ENCODE assay signal across 1 cellular context in the genomic region with DNA sequence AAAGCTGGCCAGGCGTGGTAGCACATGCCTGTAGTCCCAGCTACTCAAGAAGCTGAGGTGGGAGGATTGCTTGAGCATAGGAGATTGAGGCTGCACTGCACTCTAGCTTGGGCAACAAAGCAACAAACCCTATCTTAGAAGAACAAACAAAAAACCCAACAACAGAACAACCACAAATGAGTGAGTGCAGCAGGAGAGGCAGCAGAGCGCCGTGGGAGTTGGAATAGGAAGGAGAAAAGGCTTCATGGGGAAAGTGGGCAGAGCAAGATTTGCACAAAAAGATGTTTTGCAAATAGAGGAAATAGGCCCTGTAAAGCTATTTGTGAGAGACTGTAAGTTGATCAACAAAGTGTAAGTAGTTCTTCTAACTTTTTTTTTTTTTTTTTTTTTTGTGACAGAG.
TF ChIP-seq lines count a peak whose summit lies in the region.

No MANE protein-coding gene starts in this region.

TF ChIP-seq in HepG2, 621 proteins besides CTCF, POLR2A, EP300 and RAD21:
- TF ChIP-seq ZBTB38 (CRISPR knock-in tag; IDR thresholded peaks at IDR 0.05): no peak
- no peak for TF ChIP-seq TBX3 (IDR thresholded peaks at IDR 0.05; ENCODE audit: borderline replicate concordance)
- TF ChIP-seq ZNF547 (CRISPR knock-in tag; IDR thresholded peaks at IDR 0.05): no peak
- TF ChIP-seq NFATC3 (CRISPR knock-in tag; IDR thresholded peaks at IDR 0.05): no peak
- TF ChIP-seq, protein P1, sequence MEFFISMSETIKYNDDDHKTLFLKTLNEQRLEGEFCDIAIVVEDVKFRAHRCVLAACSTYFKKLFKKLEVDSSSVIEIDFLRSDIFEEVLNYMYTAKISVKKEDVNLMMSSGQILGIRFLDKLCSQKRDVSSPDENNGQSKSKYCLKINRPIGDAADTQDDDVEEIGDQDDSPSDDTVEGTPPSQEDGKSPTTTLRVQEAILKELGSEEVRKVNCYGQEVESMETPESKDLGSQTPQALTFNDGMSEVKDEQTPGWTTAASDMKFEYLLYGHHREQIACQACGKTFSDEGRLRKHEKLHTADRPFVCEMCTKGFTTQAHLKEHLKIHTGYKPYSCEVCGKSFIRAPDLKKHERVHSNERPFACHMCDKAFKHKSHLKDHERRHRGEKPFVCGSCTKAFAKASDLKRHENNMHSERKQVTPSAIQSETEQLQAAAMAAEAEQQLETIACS (CRISPR knock-in tag; IDR thresholded peaks at IDR 0.05): no peak
- TF ChIP-seq SRSF9 (IDR thresholded peaks at IDR 0.05; ENCODE audit: borderline replicate concordance, insufficient read depth, low read depth, low read length, poor library complexity, severe bottlenecking): no peak
- no peak for TF ChIP-seq RFX3 (CRISPR knock-in tag; IDR thresholded peaks at IDR 0.05)
- TF ChIP-seq GFI1 (CRISPR knock-in tag; IDR thresholded peaks at IDR 0.05; ENCODE audit: borderline replicate concordance): no peak
- no peak for TF ChIP-seq ZNF556 (CRISPR knock-in tag; IDR thresholded peaks at IDR 0.05; ENCODE audit: borderline replicate concordance)
- TF ChIP-seq ZNF605 (CRISPR knock-in tag; IDR thresholded peaks at IDR 0.05): no peak
- TF ChIP-seq SRY (CRISPR knock-in tag; IDR thresholded peaks at IDR 0.05): no peak
TF ChIP-seq in HepG2: peak in this region for 0.
